Comparison of ENCODE assay signal across 1 cellular context in the genomic region with DNA sequence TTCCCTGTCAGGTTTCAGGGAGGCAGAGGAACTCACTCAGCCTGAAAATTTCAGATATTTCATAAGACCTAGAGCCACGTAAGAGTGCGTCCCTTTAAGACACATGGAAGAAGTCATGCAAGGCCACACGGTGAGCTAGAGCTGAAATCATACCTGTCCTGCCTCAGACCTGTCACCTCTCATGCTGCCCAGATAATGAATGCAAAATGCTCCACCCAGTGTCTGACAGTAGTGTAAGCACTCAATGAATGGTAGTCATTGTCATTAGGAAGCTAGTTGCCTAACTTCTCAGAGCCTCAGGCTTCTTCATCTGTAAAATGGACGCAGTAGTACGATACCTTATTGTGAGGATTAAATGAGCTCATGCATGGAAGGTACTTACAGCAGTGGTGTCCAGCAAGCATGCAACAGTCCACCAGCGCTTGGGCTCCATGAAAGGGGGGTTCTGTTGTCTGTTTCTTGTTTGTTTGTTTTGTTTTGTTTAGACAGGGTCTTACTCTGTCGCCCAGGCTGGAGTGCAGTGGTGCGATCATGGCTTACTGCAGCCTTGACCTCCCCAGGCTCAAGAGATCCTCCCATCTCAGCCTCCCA.
A peak's percentile ranks its signal among the peaks of the same experiment; 100 is the strongest.
TF ChIP-seq lines count a peak whose summit lies in the region.

No MANE protein-coding gene starts in this region.

TF ChIP-seq in HCT116, 20 proteins besides CTCF, POLR2A, EP300 and RAD21 (continued from another document):
- TF ChIP-seq CBX3 (IDR thresholded peaks at IDR 0.05; ENCODE audit: low read depth) (0 out of 2 replicates have a peak, but pooled peaks have one; percentile 68), CEBPB (IDR thresholded peaks at IDR 0.05; ENCODE audit: low read depth) (peak; percentile 64), SIN3A (IDR thresholded peaks at IDR 0.05; ENCODE audit: low read depth) (no peak)
